Comparison of ENCODE assay signal across 17 cellular contexts in the genomic region with DNA sequence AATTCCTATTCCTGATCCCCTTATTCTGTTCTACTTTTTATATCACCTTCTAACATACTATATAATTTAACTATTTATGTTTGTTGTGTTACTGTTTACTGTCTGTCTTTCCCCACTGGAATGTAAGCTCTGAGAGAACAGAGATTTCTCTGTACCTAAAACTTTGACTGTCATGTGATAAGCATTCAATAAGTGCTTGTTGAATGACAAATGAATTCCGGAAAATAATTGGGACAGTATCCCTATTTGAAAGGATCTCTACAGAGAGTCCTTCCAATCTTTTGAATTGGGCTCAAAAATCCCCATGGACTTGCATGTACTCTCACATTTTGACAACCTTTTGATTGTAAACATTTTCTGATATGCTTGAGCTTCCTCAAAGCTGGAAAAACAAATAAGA.
"Had no signal": no experiment of that assay in that cellular context is flagged by ENCODE, and none has a peak within 500 bp of the region (broad histone marks: within the 10 kb centered on the region; RNA-seq: fewer than 3 reads in every experiment).

No MANE protein-coding gene starts in this region.

- ATAC-seq: foreskin keratinocyte; heart left ventricle; left colon; naive thymus-derived CD4-positive, alpha-beta T cell; sciatic nerve had no signal

- H3K9me3 ChIP-seq: heart left ventricle, spleen, stomach had no signal

- H3K36me3 ChIP-seq: stomach had no signal

- H3K27me3 Mint-ChIP-seq: dendritic cell treated with granulocyte-macrophage colony-stimulating factor and Interleukin-4, amounts not matched to agents 40 ng/mL and 50 ng/mL, for 4 days; naive thymus-derived CD4-positive, alpha-beta T cell had no signal

- H3K27ac ChIP-seq: foreskin keratinocyte had no signal

- H3K27me3 ChIP-seq: foreskin keratinocyte, heart left ventricle, spleen, stomach had no signal

- H3K9me3 Mint-ChIP-seq: dendritic cell treated with granulocyte-macrophage colony-stimulating factor and Interleukin-4, amounts not matched to agents 40 ng/mL and 50 ng/mL, for 4 days; naive thymus-derived CD4-positive, alpha-beta T cell had no signal

- H3K36me3 Mint-ChIP-seq: naive thymus-derived CD4-positive, alpha-beta T cell had no signal

- DNase-seq: central memory CD4-positive, alpha-beta T cell; erythroblast; foreskin keratinocyte; heart left ventricle; hippocampal formation; left colon; naive thymus-derived CD4-positive, alpha-beta T cell; spleen; stimulated activated CD4-positive, alpha-beta T cell treated with anti-CD3 and anti-CD28 coated beads, Interleukin-15, amount 100 ng/mL, for 24 hours; stimulated activated CD4-positive, alpha-beta T cell treated with anti-CD3 and anti-CD28 coated beads, Interleukin-1b, Interleukin-23, amount 100 ng/mL, for 48 hours; stimulated activated CD4-positive, alpha-beta T cell treated with anti-CD3 and anti-CD28 coated beads, Interleukin-4, amount 100 ng/mL, for 4 hours; stimulated activated naive CD4-positive, alpha-beta T cell; stomach; substantia nigra had no signal

- H3K4me1 ChIP-seq: parathyroid adenoma had no signal
